Comparison of ENCODE assay signal across 14 cellular contexts in genomic region chr11:73186886-73187285, GRCh38. TPM values are rescaled to one million over a fixed set of nuclear protein-coding genes. Genes with fewer than 3 reads are reported as not detected.
A peak's percentile ranks its signal among the peaks of the same experiment; 100 is the strongest.
DNase-seq lines count a peak whose midpoint lies in the region; ATAC-seq and TF ChIP-seq lines count a peak whose summit lies in the region.
"Had no signal": no experiment of that assay in that cellular context is flagged by ENCODE, and none has a peak within 500 bp of the region (broad histone marks: within the 10 kb centered on the region; RNA-seq: fewer than 3 reads in every experiment).

No MANE protein-coding gene starts in this region.

- no peak overlapping the region for H3K4me2 ChIP-seq in neuronal stem cell (ENCODE audit: insufficient read depth, low read length, poor library complexity, severe bottlenecking)
- H3K4me2 ChIP-seq: KMS-11 had no signal

- H2BK15ac ChIP-seq in neuronal stem cell (ENCODE audit: low read length), result peak overlapping the region; percentile 93

- peak; percentile 19 for DNase-seq in activated naive CD8-positive, alpha-beta T cell treated with anti-CD3 and anti-CD28 coated beads, Interleukin-2, amount 10 ng/mL, durations not matched to agents 7 days and 5 days
- no peak for DNase-seq in activated naive CD8-positive, alpha-beta T cell treated with anti-CD3 and anti-CD28 coated beads, Interleukin-2, amount 50 U/mL, for 24 hours
- peak; percentile 24 for DNase-seq in RWPE2 (ENCODE audit: low spot score)
- no peak for DNase-seq in neuronal stem cell (ENCODE audit: low spot score)
- DNase-seq in aorta, result peak; percentile 11 to 22
- no peak for DNase-seq in Caco-2
- DNase-seq in activated CD4-positive, alpha-beta T cell treated with anti-CD3 and anti-CD28 coated beads for 48 hours, result no peak
- DNase-seq: Calu3; CD4-positive, CD25-positive, alpha-beta regulatory T cell; MG63; NCI-H1930 had no signal

- H3K27me3 Mint-ChIP-seq in activated naive CD8-positive, alpha-beta T cell treated with anti-CD3 and anti-CD28 coated beads, Interleukin-2, amount 10 ng/mL, durations not matched to agents 7 days and 5 days, result peaks cover 17% of the 10 kb centered on the region
- peaks cover 20% of the 10 kb centered on the region for H3K27me3 Mint-ChIP-seq in activated naive CD8-positive, alpha-beta T cell treated with anti-CD3 and anti-CD28 coated beads, Interleukin-2, amount 50 U/mL, for 24 hours
- no peaks in the 10 kb centered on the region for H3K27me3 Mint-ChIP-seq in Caco-2 (ENCODE audit: insufficient read depth, unreplicated experiment)

- POLR2A ChIA-PET in activated naive CD8-positive, alpha-beta T cell treated with anti-CD3 and anti-CD28 coated beads, Interleukin-2, amount 10 ng/mL, durations not matched to agents 7 days and 5 days (lab: Charles Lee), result no interaction called here
- POLR2A ChIA-PET in Caco-2 (lab: Charles Lee), result no interaction called here

- H2BK120ac ChIP-seq in neuronal stem cell (ENCODE audit: low read depth, low read length), result no peak overlapping the region

- no peak overlapping the region for H3K4me3 Mint-ChIP-seq in activated naive CD8-positive, alpha-beta T cell treated with anti-CD3 and anti-CD28 coated beads, Interleukin-2, amount 10 ng/mL, durations not matched to agents 7 days and 5 days
- no peak overlapping the region for H3K4me3 Mint-ChIP-seq in activated naive CD8-positive, alpha-beta T cell treated with anti-CD3 and anti-CD28 coated beads, Interleukin-2, amount 50 U/mL, for 24 hours
- no peak overlapping the region for H3K4me3 Mint-ChIP-seq in Caco-2 (ENCODE audit: unreplicated experiment)
- H3K4me3 Mint-ChIP-seq: CD4-positive, CD25-positive, alpha-beta regulatory T cell had no signal

- BruUV-seq in Caco-2 (replicated peaks; lab: Mats Ljungman, UMichigan), result no TSS peak

- H4K91ac ChIP-seq in neuronal stem cell (ENCODE audit: low read depth, low read length, poor library complexity), result no peak overlapping the region

- H3K4me1 ChIP-seq in RWPE2 (ENCODE audit: insufficient read depth, poor library complexity, severe bottlenecking), result peaks cover 41% of the 10 kb centered on the region
- H3K4me1 ChIP-seq in neuronal stem cell (ENCODE audit: control insufficient read depth in 2 of 2, insufficient read depth in 1 of 2, low read depth in 1 of 2, low read length in 2 of 2), result peaks cover 3 to 9% of the 10 kb centered on the region in 2 donors
- no peaks in the 10 kb centered on the region for H3K4me1 ChIP-seq in aorta (ENCODE audit: control insufficient read depth in 1 of 2, insufficient read depth in 2 of 2, low read length in 2 of 2)
- H3K4me1 ChIP-seq in Caco-2, result peaks cover 29% of the 10 kb centered on the region

- H3K36me3 ChIP-seq in RWPE2 (ENCODE audit: low read depth) (no peaks in the 10 kb centered on the region), neuronal stem cell (replicated peaks in 1 of 2; ENCODE audit: control insufficient read depth in 2 of 2, insufficient read depth in 2 of 2, low read length in 2 of 2) (no peaks in the 10 kb centered on the region), aorta (ENCODE audit: control insufficient read depth in 1 of 2, insufficient read depth in 2 of 2, low read length in 1 of 2) (no peaks in the 10 kb centered on the region), Caco-2 (ENCODE audit: control insufficient read depth, insufficient read depth, low read length) (no peaks in the 10 kb centered on the region)
- H3K36me3 ChIP-seq: MG63 had no signal

- no peak for ATAC-seq in activated naive CD8-positive, alpha-beta T cell treated with anti-CD3 and anti-CD28 coated beads, Interleukin-2, amount 10 ng/mL, durations not matched to agents 7 days and 5 days (ENCODE audit: low read depth)
- ATAC-seq in activated naive CD8-positive, alpha-beta T cell treated with anti-CD3 and anti-CD28 coated beads, Interleukin-2, amount 50 U/mL, for 24 hours, result no peak
- ATAC-seq in RWPE2 (ENCODE audit: low read depth) (no peak), aorta (ENCODE audit: low FRiP score) (no peak), GM19395 (IDR thresholded peaks at IDR 0.05; ENCODE audit: unreplicated experiment) (no peak)
- ATAC-seq: GM12878 had no signal

- no peaks in the 10 kb centered on the region for H3K79me1 ChIP-seq in neuronal stem cell (ENCODE audit: low read depth, low read length)

- no peak overlapping the region for H2AFZ ChIP-seq in neuronal stem cell (ENCODE audit: low read length)

- H3K9me3 ChIP-seq in RWPE2 (ENCODE audit: severe bottlenecking) (no peaks in the 10 kb centered on the region), neuronal stem cell (replicated peaks in 1 of 2; ENCODE audit: control insufficient read depth in 2 of 2, insufficient read depth in 1 of 2, low read depth in 1 of 2, low read length in 2 of 2) (no peaks in the 10 kb centered on the region), aorta (ENCODE audit: control insufficient read depth, low read length) (no peaks in the 10 kb centered on the region), Caco-2 (no peaks in the 10 kb centered on the region)
- H3K9me3 ChIP-seq: MG63 had no signal

- H3K4ac ChIP-seq in neuronal stem cell (ENCODE audit: low read length), result no peak overlapping the region

- no peak overlapping the region for H3K9ac ChIP-seq in neuronal stem cell (ENCODE audit: low read depth, low read length, poor library complexity)
- H3K9ac ChIP-seq: KMS-11 had no signal

- H3K4me3 ChIP-seq in RWPE2 (ENCODE audit: severe bottlenecking) (no peak overlapping the region), neuronal stem cell (ENCODE audit: low read length in 2 of 2) (no peak overlapping the region), aorta (ENCODE audit: low read length in 2 of 2) (no peak overlapping the region), Caco-2 (ENCODE audit: low read depth, low read length) (no peak overlapping the region)
- H3K4me3 ChIP-seq: GM12878, MG63 had no signal

- H3K14ac ChIP-seq in neuronal stem cell (ENCODE audit: low read length), result peak overlapping the region; percentile 31

- H2BK5ac ChIP-seq in neuronal stem cell (ENCODE audit: low read length), result no peak overlapping the region

- no peak for TF ChIP-seq CTCF in RWPE2 (IDR thresholded peaks at IDR 0.05; ENCODE audit: poor library complexity, severe bottlenecking)
- no peak for TF ChIP-seq CTCF in Caco-2 (IDR thresholded peaks at IDR 0.05; ENCODE audit: insufficient read depth in 1 of 2, low read depth in 1 of 2, low read length in 1 of 2, severe bottlenecking in 1 of 2, unreplicated experiment in 1 of 2)

- H3K9me3 Mint-ChIP-seq in activated naive CD8-positive, alpha-beta T cell treated with anti-CD3 and anti-CD28 coated beads, Interleukin-2, amount 10 ng/mL, durations not matched to agents 7 days and 5 days, result no peaks in the 10 kb centered on the region
- no peaks in the 10 kb centered on the region for H3K9me3 Mint-ChIP-seq in activated naive CD8-positive, alpha-beta T cell treated with anti-CD3 and anti-CD28 coated beads, Interleukin-2, amount 50 U/mL, for 24 hours
- no peaks in the 10 kb centered on the region for H3K9me3 Mint-ChIP-seq in Caco-2 (ENCODE audit: unreplicated experiment)
- H3K9me3 Mint-ChIP-seq: CD4-positive, CD25-positive, alpha-beta regulatory T cell had no signal

- peaks cover 5% of the 10 kb centered on the region for H3K4me1 Mint-ChIP-seq in activated naive CD8-positive, alpha-beta T cell treated with anti-CD3 and anti-CD28 coated beads, Interleukin-2, amount 10 ng/mL, durations not matched to agents 7 days and 5 days
- H3K4me1 Mint-ChIP-seq in activated naive CD8-positive, alpha-beta T cell treated with anti-CD3 and anti-CD28 coated beads, Interleukin-2, amount 50 U/mL, for 24 hours, result peaks cover 8% of the 10 kb centered on the region
- peaks cover 21% of the 10 kb centered on the region for H3K4me1 Mint-ChIP-seq in Caco-2 (ENCODE audit: low read depth, unreplicated experiment)

- H4K8ac ChIP-seq in neuronal stem cell (ENCODE audit: low read depth, low read length), result no peak overlapping the region

- H3K27ac ChIP-seq in RWPE2 (ENCODE audit: poor library complexity, severe bottlenecking) (peak overlapping the region; percentile 98), neuronal stem cell (replicated peaks; ENCODE audit: low read length) (no peak overlapping the region), aorta (ENCODE audit: low read depth in 1 of 2, low read length in 2 of 2) (no peak overlapping the region)
- H3K27ac ChIP-seq: KMS-11 had no signal

- H3K27me3 ChIP-seq in RWPE2 (ENCODE audit: insufficient read depth, poor library complexity, severe bottlenecking) (no peaks in the 10 kb centered on the region), neuronal stem cell (ENCODE audit: control insufficient read depth in 3 of 3, insufficient read depth in 3 of 3, low read depth in 1 of 3, low read length in 3 of 3) (peaks cover 0 to 29% (median 0%) of the 10 kb centered on the region in 3 experiments), aorta (ENCODE audit: control insufficient read depth in 1 of 2, insufficient read depth in 2 of 2, low read length in 1 of 2) (no peaks in the 10 kb centered on the region), Caco-2 (replicated peaks; ENCODE audit: control insufficient read depth, insufficient read depth, low read length) (no peaks in the 10 kb centered on the region)
- H3K27me3 ChIP-seq: MG63 had no signal

- no peak overlapping the region for H3K27ac Mint-ChIP-seq in activated naive CD8-positive, alpha-beta T cell treated with anti-CD3 and anti-CD28 coated beads, Interleukin-2, amount 10 ng/mL, durations not matched to agents 7 days and 5 days
- H3K27ac Mint-ChIP-seq in activated naive CD8-positive, alpha-beta T cell treated with anti-CD3 and anti-CD28 coated beads, Interleukin-2, amount 50 U/mL, for 24 hours, result no peak overlapping the region
- H3K27ac Mint-ChIP-seq in Caco-2 (ENCODE audit: unreplicated experiment), result no peak overlapping the region
- H3K27ac Mint-ChIP-seq: CD4-positive, CD25-positive, alpha-beta regulatory T cell had no signal

- no peak overlapping the region for H2AK5ac ChIP-seq in neuronal stem cell (ENCODE audit: low read depth, low read length)

- peak overlapping the region; percentile 38 for H3K23ac ChIP-seq in neuronal stem cell (ENCODE audit: low read depth, low read length, poor library complexity)

- no peak overlapping the region for H3K18ac ChIP-seq in neuronal stem cell (ENCODE audit: low read length)

- WGBS in neuronal stem cell (ENCODE audit: extremely low coverage in 2 of 2, insufficient read length in 2 of 2, insufficient replicate concordance in 1 of 2), 2 donors, result no CpG with 5 or more reads among the region's 4 CpGs
- WGBS in aorta, 2 donors, result 49 to 58% methylated on average over 4 of the region's 4 CpGs

- intact Hi-C loops in aorta (cut with DNase I) (loop anchor here in 1 of 2 donors (5.0 kb wide), 2 partner anchors 55 to 100 kb away; no protein-coding TSS in a partner anchor), Caco-2 (cut with micrococcal nuclease; ENCODE audit: unreplicated experiment) (no loop called here)

- H3K36me3 Mint-ChIP-seq in activated naive CD8-positive, alpha-beta T cell treated with anti-CD3 and anti-CD28 coated beads, Interleukin-2, amount 10 ng/mL, durations not matched to agents 7 days and 5 days, result no peaks in the 10 kb centered on the region
- H3K36me3 Mint-ChIP-seq in activated naive CD8-positive, alpha-beta T cell treated with anti-CD3 and anti-CD28 coated beads, Interleukin-2, amount 50 U/mL, for 24 hours (ENCODE audit: low read depth), result no peaks in the 10 kb centered on the region
- H3K36me3 Mint-ChIP-seq in Caco-2 (ENCODE audit: insufficient read depth, unreplicated experiment), result no peaks in the 10 kb centered on the region
- H3K36me3 Mint-ChIP-seq: CD4-positive, CD25-positive, alpha-beta regulatory T cell had no signal

- CTCF ChIA-PET in Caco-2 (lab: Charles Lee), result interaction anchor here (1.1 to 3.6 kb wide), 10 partner anchors 8 to 103 kb away, joined by 3 to 41 read pairs (median 6); partner anchors contain the start of gene FCHSD2

- no peak overlapping the region for H2BK12ac ChIP-seq in neuronal stem cell (ENCODE audit: low read length)

RNA-seq across cellular contexts. Expression of gene P2RY2, which starts 31.2 kb away (rescaled TPM):
- not detected for total RNA-seq in activated naive CD8-positive, alpha-beta T cell treated with anti-CD3 and anti-CD28 coated beads, Interleukin-2, amount 10 ng/mL, durations not matched to agents 7 days and 5 days
- polyA plus RNA-seq in neuronal stem cell (2013, experiment 1 of 2), result 1.2 TPM
- polyA plus RNA-seq in neuronal stem cell (2013, experiment 2 of 2), result 1.2 TPM
- 1 to 10 TPM; 2.9 to 3.9 TPM for total RNA-seq in aorta
- under 1 TPM; 0.50 to 0.54 TPM for polyA plus RNA-seq in aorta
- 10.4 and 11.4 TPM in 2 replicates for total RNA-seq in Caco-2 (2022)
- total RNA-seq: CD4-positive, CD25-positive, alpha-beta regulatory T cell had no signal
- polyA plus RNA-seq: CD4-positive, CD25-positive, alpha-beta regulatory T cell had no signal

RNA-seq across cellular contexts. Expression of gene FCHSD2, which starts 44.8 kb away (rescaled TPM):
- total RNA-seq in activated naive CD8-positive, alpha-beta T cell treated with anti-CD3 and anti-CD28 coated beads, Interleukin-2, amount 10 ng/mL, durations not matched to agents 7 days and 5 days, result 10 to 100 TPM; 53.3 to 60.1 TPM
- polyA plus RNA-seq in neuronal stem cell (2013, experiment 1 of 2), result 21.2 TPM
- 22.1 TPM for polyA plus RNA-seq in neuronal stem cell (2013, experiment 2 of 2)
- 100 to 1,000 TPM in 1 of 2 donors, 10 to 100 TPM in 1; 84.4 to 107 TPM for total RNA-seq in aorta
- 10 to 100 TPM; 34.4 to 39.9 TPM for polyA plus RNA-seq in aorta
- 27.2 and 32.7 TPM in 2 replicates for total RNA-seq in Caco-2 (2022)

Comparison
In these comparisons a context has a peak if more than half of its experiments do, and no peak if none do; other contexts are left out.
1. DNase-seq: peak in activated naive CD8-positive, alpha-beta T cell treated with anti-CD3 and anti-CD28 coated beads, Interleukin-2, amount 10 ng/mL, durations not matched to agents 7 days and 5 days (single experiment), RWPE2 (single experiment) and aorta (2 of 2); none in activated naive CD8-positive, alpha-beta T cell treated with anti-CD3 and anti-CD28 coated beads, Interleukin-2, amount 50 U/mL, for 24 hours (single experiment), neuronal stem cell (single experiment), Caco-2 (0 of 2) and activated CD4-positive, alpha-beta T cell treated with anti-CD3 and anti-CD28 coated beads for 48 hours (single experiment).